ENCODE assay signal across 19 cellular contexts in genomic region chr19:30204721-30205120, GRCh38.
A peak's percentile ranks its signal among the peaks of the same experiment; 100 is the strongest.
DNase-seq lines count a peak whose midpoint lies in the region; ATAC-seq and TF ChIP-seq lines count a peak whose summit lies in the region.
"Had no signal": no experiment of that assay in that cellular context is flagged by ENCODE, and none has a peak within 500 bp of the region (broad histone marks: within the 10 kb centered on the region; RNA-seq: fewer than 3 reads in every experiment).

No MANE protein-coding gene starts in this region.

- H3K4me1 Mint-ChIP-seq in activated CD8-positive, alpha-beta memory T cell treated with anti-CD3 and anti-CD28 coated beads, Interleukin-2, amount 10 ng/mL, durations not matched to agents 7 days and 5 days: no peaks in the 10 kb centered on the region
- H3K4me1 Mint-ChIP-seq: B cell, GM23338 had no signal

- DNase-seq in cardiac septum (ENCODE audit: low spot score): peak; percentile 19
- no peak for DNase-seq in Right ventricle myocardium inferior (ENCODE audit: missing footprints)
- peak; percentile 31 for DNase-seq in Karpas-422
- peak; percentile 90 for DNase-seq in esophagus muscularis mucosa (ENCODE audit: extremely low spot score)
- peak; percentile 49 to 60 for DNase-seq in vagina (ENCODE audit: extremely low spot score in 2 of 2)
- DNase-seq in activated CD8-positive, alpha-beta memory T cell treated with anti-CD3 and anti-CD28 coated beads, Interleukin-2, amount 10 ng/mL, durations not matched to agents 7 days and 5 days: no peak
- no peak for DNase-seq in SIG-M5 treated with dmso at 0.1 percent for 504 hours (lab: John Stamatoyannopoulos, UW; ENCODE audit: unreplicated experiment)
- DNase-seq: 8988T; Calu3; CD8-positive, alpha-beta T cell; DMS79 treated with DMSO at 0.1 percent for 48 hours; GF-D8; HCEC 1CT had no signal

- TF ChIP-seq CTCF in esophagus muscularis mucosa (IDR thresholded peaks at IDR 0.05): no peak
- no peak for TF ChIP-seq CTCF in vagina (IDR thresholded peaks at IDR 0.05)

- ATAC-seq in Right ventricle myocardium inferior (no peak), GM21825 (IDR thresholded peaks at IDR 0.05; ENCODE audit: unreplicated experiment) (no peak)
- ATAC-seq in activated CD8-positive, alpha-beta memory T cell treated with anti-CD3 and anti-CD28 coated beads, Interleukin-2, amount 10 ng/mL, durations not matched to agents 7 days and 5 days: no peak
- ATAC-seq: CD8-positive, alpha-beta T cell; GM12878; GM23338 had no signal

- TF ChIP-seq EP300 in esophagus muscularis mucosa (IDR thresholded peaks at IDR 0.05): no peak

- no peaks in the 10 kb centered on the region for H3K36me3 Mint-ChIP-seq in activated CD8-positive, alpha-beta memory T cell treated with anti-CD3 and anti-CD28 coated beads, Interleukin-2, amount 10 ng/mL, durations not matched to agents 7 days and 5 days
- H3K36me3 Mint-ChIP-seq: CD8-positive, alpha-beta T cell had no signal

- no peaks in the 10 kb centered on the region for H4K20me1 ChIP-seq in Karpas-422 (ENCODE audit: insufficient read depth, low read depth, low read length)
- H4K20me1 ChIP-seq: BLaER1 treated with 17β-estradiol and CSF1 and Interleukin-3, amounts not matched to agents 10 nM and 100 nM had no signal

- no peak overlapping the region for H3K9ac ChIP-seq in Karpas-422 (ENCODE audit: low read length)
- H3K9ac ChIP-seq: BLaER1 treated with 17β-estradiol and CSF1 and Interleukin-3, amounts not matched to agents 10 nM and 100 nM had no signal

- no peaks in the 10 kb centered on the region for H3K27me3 ChIP-seq in Karpas-422 (ENCODE audit: low read length)
- H3K27me3 ChIP-seq in esophagus muscularis mucosa: peaks cover 0 to 19% (median 0%) of the 10 kb centered on the region in 4 donors
- no peaks in the 10 kb centered on the region for H3K27me3 ChIP-seq in vagina
- H3K27me3 ChIP-seq: BLaER1 treated with 17β-estradiol and CSF1 and Interleukin-3, amounts not matched to agents 10 nM and 100 nM had no signal

- H3K9me3 Mint-ChIP-seq in activated CD8-positive, alpha-beta memory T cell treated with anti-CD3 and anti-CD28 coated beads, Interleukin-2, amount 10 ng/mL, durations not matched to agents 7 days and 5 days (ENCODE audit: low read depth): no peaks in the 10 kb centered on the region
- H3K9me3 Mint-ChIP-seq: CD8-positive, alpha-beta T cell; GM23338 had no signal

- no peak overlapping the region for H3K27ac Mint-ChIP-seq in activated CD8-positive, alpha-beta memory T cell treated with anti-CD3 and anti-CD28 coated beads, Interleukin-2, amount 10 ng/mL, durations not matched to agents 7 days and 5 days
- H3K27ac Mint-ChIP-seq: B cell; CD8-positive, alpha-beta T cell; GM23338 had no signal

- peaks cover 9% of the 10 kb centered on the region for H3K4me1 ChIP-seq in Karpas-422 (ENCODE audit: low read length)
- H3K4me1 ChIP-seq in esophagus muscularis mucosa: no peaks in the 10 kb centered on the region
- no peaks in the 10 kb centered on the region for H3K4me1 ChIP-seq in vagina
- H3K4me1 ChIP-seq: BLaER1 treated with 17β-estradiol and CSF1 and Interleukin-3, amounts not matched to agents 10 nM and 100 nM had no signal

- H3K4me2 ChIP-seq in Karpas-422 (ENCODE audit: low read depth, low read length, poor library complexity, severe bottlenecking): no peak overlapping the region
- H3K4me2 ChIP-seq: BLaER1 treated with 17β-estradiol and CSF1 and Interleukin-3, amounts not matched to agents 10 nM and 100 nM; GM23338 had no signal

- H3K79me2 ChIP-seq in Karpas-422 (ENCODE audit: low read length): no peaks in the 10 kb centered on the region

- H3K9me2 ChIP-seq in Karpas-422 (replicated peaks; ENCODE audit: insufficient read depth, low read length): no peaks in the 10 kb centered on the region

- no peak overlapping the region for H3K4me3 ChIP-seq in Karpas-422 (ENCODE audit: low read length)
- H3K4me3 ChIP-seq in esophagus muscularis mucosa: no peak overlapping the region
- no peak overlapping the region for H3K4me3 ChIP-seq in vagina
- H3K4me3 ChIP-seq: BLaER1 treated with 17β-estradiol and CSF1 and Interleukin-3, amounts not matched to agents 10 nM and 100 nM; GM12878; GM23338 had no signal

- no peaks in the 10 kb centered on the region for H3K27me3 Mint-ChIP-seq in activated CD8-positive, alpha-beta memory T cell treated with anti-CD3 and anti-CD28 coated beads, Interleukin-2, amount 10 ng/mL, durations not matched to agents 7 days and 5 days
- H3K27me3 Mint-ChIP-seq: B cell had no signal

- no peak overlapping the region for H2AFZ ChIP-seq in Karpas-422 (ENCODE audit: low read length)
- H2AFZ ChIP-seq: GM23338 had no signal

- no peak overlapping the region for H3K4me3 Mint-ChIP-seq in activated CD8-positive, alpha-beta memory T cell treated with anti-CD3 and anti-CD28 coated beads, Interleukin-2, amount 10 ng/mL, durations not matched to agents 7 days and 5 days
- H3K4me3 Mint-ChIP-seq: B cell; CD8-positive, alpha-beta T cell; GM23338 had no signal

- no peaks in the 10 kb centered on the region for H3K36me3 ChIP-seq in Karpas-422 (ENCODE audit: insufficient read depth, low read length)
- no peaks in the 10 kb centered on the region for H3K36me3 ChIP-seq in esophagus muscularis mucosa
- no peaks in the 10 kb centered on the region for H3K36me3 ChIP-seq in vagina
- H3K36me3 ChIP-seq: BLaER1 treated with 17β-estradiol and CSF1 and Interleukin-3, amounts not matched to agents 10 nM and 100 nM had no signal

- CTCF ChIA-PET in activated CD8-positive, alpha-beta memory T cell treated with anti-CD3 and anti-CD28 coated beads, Interleukin-2, amount 10 ng/mL, durations not matched to agents 7 days and 5 days (lab: Charles Lee): interaction anchor here (0.5 kb wide), 1 partner anchor 354 kb away, joined by 3 read pairs; no protein-coding TSS in a partner anchor

- TF ChIP-seq POLR2A in esophagus muscularis mucosa (IDR thresholded peaks at IDR 0.05; ENCODE audit: low read depth): no peak
- TF ChIP-seq POLR2A in vagina (IDR thresholded peaks at IDR 0.05): no peak

- H3K27ac ChIP-seq in Karpas-422 (ENCODE audit: low read length) (no peak overlapping the region), esophagus muscularis mucosa (replicated peaks in 1 of 4) (no peak overlapping the region), vagina (no peak overlapping the region)
- H3K27ac ChIP-seq: BLaER1 treated with 17β-estradiol and CSF1 and Interleukin-3, amounts not matched to agents 10 nM and 100 nM; HL-60 had no signal

- H3K9me3 ChIP-seq in Karpas-422 (ENCODE audit: low read length) (no peaks in the 10 kb centered on the region), esophagus muscularis mucosa (peaks cover 0 to 14% (median 6%) of the 10 kb centered on the region in 4 donors), vagina (no peaks in the 10 kb centered on the region)
- H3K9me3 ChIP-seq: BLaER1 treated with 17β-estradiol and CSF1 and Interleukin-3, amounts not matched to agents 10 nM and 100 nM had no signal

- intact Hi-C loops in cardiac septum (cut with DNase I) (no loop called here), Right ventricle myocardium inferior (cut with DNase I) (no loop called here), esophagus muscularis mucosa (cut with DNase I) (no loop called here), vagina (cut with DNase I) (no loop called here)

- no CpG with 5 or more reads among the region's 3 CpGs for WGBS in esophagus muscularis mucosa

Comparison
In these comparisons a context has a peak if more than half of its experiments do, and no peak if none do; other contexts are left out.
1. DNase-seq: peak in cardiac septum (single experiment), Karpas-422 (single experiment), esophagus muscularis mucosa (single experiment) and vagina (2 of 2); none in Right ventricle myocardium inferior (single experiment), activated CD8-positive, alpha-beta memory T cell treated with anti-CD3 and anti-CD28 coated beads, Interleukin-2, amount 10 ng/mL, durations not matched to agents 7 days and 5 days (single experiment) and SIG-M5 treated with dmso at 0.1 percent for 504 hours (single experiment).